In the genomic region with DNA sequence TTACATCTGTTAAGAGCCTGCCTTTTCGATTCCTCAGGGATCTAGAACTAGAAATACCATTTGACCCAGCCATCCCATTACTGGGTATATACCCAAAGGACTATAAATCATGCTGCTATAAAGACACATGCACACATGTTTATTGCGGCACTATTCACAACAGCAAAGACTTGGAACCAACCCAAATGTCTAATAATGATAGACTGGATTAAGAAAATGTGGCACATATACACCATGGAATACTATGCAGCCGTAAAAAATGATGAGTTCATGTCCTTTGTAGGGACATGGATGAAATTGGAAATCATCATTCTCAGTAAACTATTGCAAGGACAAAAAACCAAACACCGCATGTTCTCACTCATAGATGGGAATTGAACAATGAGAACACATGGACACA, we compare ENCODE assay signal across 9 cellular contexts. TPM values are rescaled to one million over a fixed set of nuclear protein-coding genes. Genes with fewer than 3 reads are reported as not detected.
DNase-seq lines count a peak whose midpoint lies in the region; ATAC-seq, FAIRE-seq and TF ChIP-seq lines count a peak whose summit lies in the region.
"Not testable (repeated sequence)": the region's sequence is repeated elsewhere in the genome, so short reads cannot be mapped to it uniquely, and the experiment has no call there.
"Had no signal": no experiment of that assay in that cellular context is flagged by ENCODE, and none has a peak within 500 bp of the region (broad histone marks: within the 10 kb centered on the region; RNA-seq: fewer than 3 reads in every experiment).

No MANE protein-coding gene starts in this region.

- not testable (repeated sequence) for ATAC-seq in CD4-positive, CD25-positive, alpha-beta regulatory T cell (ENCODE audit: low read depth in 2 of 2)

- FAIRE-seq in astrocyte (lab: Jason Lieb, UNC), result not testable (repeated sequence)

- not testable (repeated sequence) for H3K9me3 Mint-ChIP-seq in CD4-positive, CD25-positive, alpha-beta regulatory T cell; T-helper 1 cell treated with Interleukin-12 subunit alpha and Interleukin-12 subunit beta and Interleukin-4 antibody, amounts not matched to agents 30 μg/mL and 1 μg/mL, for 36 hours; activated T-cell treated with anti-CD3 and anti-CD28 coated beads, Interleukin-2, amount 50 U/mL, for 24 hours; astrocyte (ENCODE audit: unreplicated experiment); glutamatergic neuron (ENCODE audit: unreplicated experiment); nephron progenitor cell; type B pancreatic cell

- CTCF ChIA-PET in HEK293 (lab: Yijun Ruan, JAX), result not testable (repeated sequence)

- not testable (repeated sequence) for H4K20me1 ChIP-seq in astrocyte (ENCODE audit: insufficient read depth, low read length)

- not testable (repeated sequence) for H3K27ac ChIP-seq in CD4-positive, CD25-positive, alpha-beta regulatory T cell (ENCODE audit: insufficient read depth, low read length, poor library complexity, severe bottlenecking); HEK293 (ENCODE audit: extremely low read depth, low read depth, low read length); astrocyte (ENCODE audit: low read depth, low read length)

- DNase-seq in CD4-positive, CD25-positive, alpha-beta regulatory T cell; activated T-cell treated with anti-CD3 and anti-CD28 coated beads, Interleukin-2, amount 50 U/mL, for 24 hours; astrocyte (ENCODE audit: low read depth); glutamatergic neuron; nephron progenitor cell; type B pancreatic cell (ENCODE audit: extremely low spot score, unreplicated experiment): not testable (repeated sequence)

- H3K4me3 ChIP-seq in CD4-positive, CD25-positive, alpha-beta regulatory T cell (ENCODE audit: low read depth, low read length); HEK293 (ENCODE audit: low read depth, low read length); astrocyte (ENCODE audit: insufficient read depth, low read depth, low read length): not testable (repeated sequence)

- peak overlapping the region; percentile 94 to 98 (median 96) for H3K4me3 Mint-ChIP-seq in CD4-positive, CD25-positive, alpha-beta regulatory T cell
- H3K4me3 Mint-ChIP-seq in T-helper 1 cell treated with Interleukin-12 subunit alpha and Interleukin-12 subunit beta and Interleukin-4 antibody, amounts not matched to agents 30 μg/mL and 1 μg/mL, for 36 hours, result peak overlapping the region; percentile 75
- peak overlapping the region; percentile 93 for H3K4me3 Mint-ChIP-seq in activated T-cell treated with anti-CD3 and anti-CD28 coated beads, Interleukin-2, amount 50 U/mL, for 24 hours
- H3K4me3 Mint-ChIP-seq in astrocyte (ENCODE audit: unreplicated experiment) (peak overlapping the region; percentile 75), glutamatergic neuron (ENCODE audit: unreplicated experiment) (peak overlapping the region; percentile 49), nephron progenitor cell (peak overlapping the region; percentile 94), type B pancreatic cell (peak overlapping the region; percentile 97)

- peaks cover 25% of the 10 kb centered on the region for H3K36me3 ChIP-seq in CD4-positive, CD25-positive, alpha-beta regulatory T cell (ENCODE audit: control insufficient read depth, insufficient read depth, low read length)
- peaks cover 5 to 45% of the 10 kb centered on the region in 2 experiments; a peak in 2 of 3 replicates for H3K36me3 ChIP-seq in HEK293 (ENCODE audit: control insufficient read depth in 2 of 2, insufficient read depth in 1 of 2, low read length in 2 of 2)
- not testable (repeated sequence) for H3K36me3 ChIP-seq in astrocyte (ENCODE audit: insufficient read depth, low read length)

- peaks cover 17% of the 10 kb centered on the region for H3K79me2 ChIP-seq in astrocyte (ENCODE audit: insufficient read depth, low read length)

- peaks cover 10% of the 10 kb centered on the region for H3K36me3 Mint-ChIP-seq in CD4-positive, CD25-positive, alpha-beta regulatory T cell
- peaks cover 22% of the 10 kb centered on the region for H3K36me3 Mint-ChIP-seq in T-helper 1 cell treated with Interleukin-12 subunit alpha and Interleukin-12 subunit beta and Interleukin-4 antibody, amounts not matched to agents 30 μg/mL and 1 μg/mL, for 36 hours (ENCODE audit: low read depth)
- H3K36me3 Mint-ChIP-seq in activated T-cell treated with anti-CD3 and anti-CD28 coated beads, Interleukin-2, amount 50 U/mL, for 24 hours (ENCODE audit: low read depth), result peaks cover 68% of the 10 kb centered on the region
- not testable (repeated sequence) for H3K36me3 Mint-ChIP-seq in astrocyte (ENCODE audit: low read depth, unreplicated experiment); glutamatergic neuron (ENCODE audit: unreplicated experiment); type B pancreatic cell
- H3K36me3 Mint-ChIP-seq in nephron progenitor cell (ENCODE audit: low read depth), result peaks cover 36% of the 10 kb centered on the region

- not testable (repeated sequence) for H3K9me3 ChIP-seq in CD4-positive, CD25-positive, alpha-beta regulatory T cell (ENCODE audit: control insufficient read depth in 2 of 2, low read length in 2 of 2); HEK293 (ENCODE audit: control insufficient read depth, insufficient read depth, low read depth, low read length); astrocyte (ENCODE audit: insufficient read depth, low read depth, low read length)

- POLR2A ChIA-PET in HEK293 (lab: Yijun Ruan, JAX), result not testable (repeated sequence)

- H3K4me1 Mint-ChIP-seq in CD4-positive, CD25-positive, alpha-beta regulatory T cell, result peaks cover 16 to 49% (median 36%) of the 10 kb centered on the region in 4 donors
- H3K4me1 Mint-ChIP-seq in T-helper 1 cell treated with Interleukin-12 subunit alpha and Interleukin-12 subunit beta and Interleukin-4 antibody, amounts not matched to agents 30 μg/mL and 1 μg/mL, for 36 hours (ENCODE audit: low read depth), result peaks cover 26% of the 10 kb centered on the region
- H3K4me1 Mint-ChIP-seq in activated T-cell treated with anti-CD3 and anti-CD28 coated beads, Interleukin-2, amount 50 U/mL, for 24 hours (ENCODE audit: low read depth), result peaks cover 62% of the 10 kb centered on the region
- H3K4me1 Mint-ChIP-seq in astrocyte (ENCODE audit: low read depth, unreplicated experiment) (peaks cover 15% of the 10 kb centered on the region), nephron progenitor cell (peaks cover 32% of the 10 kb centered on the region), type B pancreatic cell (ENCODE audit: unreplicated experiment) (peaks cover 26% of the 10 kb centered on the region)
- H3K4me1 Mint-ChIP-seq in glutamatergic neuron (ENCODE audit: low read depth, unreplicated experiment), result not testable (repeated sequence)

- not testable (repeated sequence) for H3K27me3 ChIP-seq in CD4-positive, CD25-positive, alpha-beta regulatory T cell (ENCODE audit: control insufficient read depth, insufficient read depth, low read length); astrocyte (ENCODE audit: insufficient read depth, low read length)

- not testable (repeated sequence) for H3K4me2 ChIP-seq in astrocyte (ENCODE audit: low read length)

- H3K4me1 ChIP-seq in CD4-positive, CD25-positive, alpha-beta regulatory T cell (ENCODE audit: control insufficient read depth, insufficient read depth, low read length, poor library complexity, severe bottlenecking), result peaks cover 24% of the 10 kb centered on the region
- H3K4me1 ChIP-seq in HEK293 (ENCODE audit: control insufficient read depth, insufficient read depth, low read length), result not testable (repeated sequence)
- H3K4me1 ChIP-seq in astrocyte (ENCODE audit: insufficient read depth, low read length), result peaks cover 20% of the 10 kb centered on the region

- not testable (repeated sequence) for H3K27me3 Mint-ChIP-seq in CD4-positive, CD25-positive, alpha-beta regulatory T cell; T-helper 1 cell treated with Interleukin-12 subunit alpha and Interleukin-12 subunit beta and Interleukin-4 antibody, amounts not matched to agents 30 μg/mL and 1 μg/mL, for 36 hours (ENCODE audit: low read depth); activated T-cell treated with anti-CD3 and anti-CD28 coated beads, Interleukin-2, amount 50 U/mL, for 24 hours; astrocyte (ENCODE audit: low read depth, unreplicated experiment); glutamatergic neuron (ENCODE audit: unreplicated experiment); nephron progenitor cell (ENCODE audit: low read depth, poor library complexity); type B pancreatic cell

- not testable (repeated sequence) for H3K9ac ChIP-seq in astrocyte (ENCODE audit: low read length)

- H3K27ac Mint-ChIP-seq in CD4-positive, CD25-positive, alpha-beta regulatory T cell, result peak overlapping the region in 1 of 3 donors; percentile 48
- H3K27ac Mint-ChIP-seq in T-helper 1 cell treated with Interleukin-12 subunit alpha and Interleukin-12 subunit beta and Interleukin-4 antibody, amounts not matched to agents 30 μg/mL and 1 μg/mL, for 36 hours, result peak overlapping the region; percentile 70
- peak overlapping the region; percentile 75 for H3K27ac Mint-ChIP-seq in activated T-cell treated with anti-CD3 and anti-CD28 coated beads, Interleukin-2, amount 50 U/mL, for 24 hours
- H3K27ac Mint-ChIP-seq in astrocyte (ENCODE audit: unreplicated experiment); glutamatergic neuron (ENCODE audit: unreplicated experiment); nephron progenitor cell: not testable (repeated sequence)
- H3K27ac Mint-ChIP-seq in type B pancreatic cell, result peak overlapping the region; percentile 53

- H2AFZ ChIP-seq in astrocyte (ENCODE audit: low read depth, low read length), result not testable (repeated sequence)

- not testable (repeated sequence) for TF ChIP-seq CTCF in HEK293 (tag by site-specific recombination; IDR thresholded peaks at IDR 0.05); astrocyte (IDR thresholded peaks at IDR 0.05; ENCODE audit: insufficient read depth, low read depth, low read length); glutamatergic neuron (IDR thresholded peaks at IDR 0.05; ENCODE audit: partially characterized antibody, unreplicated experiment); nephron progenitor cell (IDR thresholded peaks at IDR 0.05); type B pancreatic cell (conservative IDR thresholded peaks at IDR 0.05)

RNA-seq across cellular contexts. Expression of a gene that starts 1.8 kb away (rescaled TPM):
- 14.2 TPM for total RNA-seq in CD4-positive, CD25-positive, alpha-beta regulatory T cell
- polyA plus RNA-seq in CD4-positive, CD25-positive, alpha-beta regulatory T cell, result 10 to 100 TPM; 50.4 to 71.8 (median 64.5) TPM
- total RNA-seq in astrocyte (19.9 and 20.7 TPM in 2 replicates), glutamatergic neuron (ENCODE audit: unreplicated experiment) (24.7 TPM), type B pancreatic cell (ENCODE audit: low replicate concordance) (31.2 and 32.2 TPM in 2 replicates)

RNA-seq across cellular contexts. Expression of a gene that starts 7.0 kb away (rescaled TPM):
- total RNA-seq in CD4-positive, CD25-positive, alpha-beta regulatory T cell, result 143 TPM
- 100 to 1,000 TPM; 143 to 176 (median 154) TPM for polyA plus RNA-seq in CD4-positive, CD25-positive, alpha-beta regulatory T cell
- total RNA-seq in astrocyte, result 157 and 177 TPM in 2 replicates
- total RNA-seq in glutamatergic neuron (ENCODE audit: unreplicated experiment), result 206 TPM
- total RNA-seq in type B pancreatic cell (ENCODE audit: low replicate concordance), result 118 and 160 TPM in 2 replicates

RNA-seq across cellular contexts. Expression of a gene that starts 10.4 kb away (rescaled TPM):
- total RNA-seq in CD4-positive, CD25-positive, alpha-beta regulatory T cell, result 1.1 TPM
- under 1 TPM in 2 of 4 donors, not detected in 2; 0.21 to 0.23 TPM for polyA plus RNA-seq in CD4-positive, CD25-positive, alpha-beta regulatory T cell
- 0.65 and 1.0 TPM in 2 replicates for total RNA-seq in astrocyte
- total RNA-seq in glutamatergic neuron (ENCODE audit: unreplicated experiment), result 1.1 TPM
- 0.81 and 2.7 TPM in 2 replicates for total RNA-seq in type B pancreatic cell (ENCODE audit: low replicate concordance)

RNA-seq across cellular contexts. Expression of a gene that starts 34.6 kb away (rescaled TPM):
- 0.17 TPM for total RNA-seq in CD4-positive, CD25-positive, alpha-beta regulatory T cell
- under 1 TPM; 0.24 to 0.45 (median 0.29) TPM for polyA plus RNA-seq in CD4-positive, CD25-positive, alpha-beta regulatory T cell
- total RNA-seq in astrocyte, result 0.07 and 0.16 TPM in 2 replicates
- total RNA-seq in glutamatergic neuron (ENCODE audit: unreplicated experiment), result 2.1 TPM
- total RNA-seq in type B pancreatic cell (ENCODE audit: low replicate concordance), result 0.12 and 0.56 TPM in 2 replicates
- polyA plus RNA-seq: HepG2 had no signal

RNA-seq across cellular contexts. Expression of a gene that starts 37.5 kb away (rescaled TPM):
- total RNA-seq in CD4-positive, CD25-positive, alpha-beta regulatory T cell, result 36.2 TPM
- 10 to 100 TPM; 21.7 to 26.9 (median 25.9) TPM for polyA plus RNA-seq in CD4-positive, CD25-positive, alpha-beta regulatory T cell
- 35.4 and 37.2 TPM in 2 replicates for total RNA-seq in astrocyte
- total RNA-seq in glutamatergic neuron (ENCODE audit: unreplicated experiment), result 20.3 TPM
- total RNA-seq in type B pancreatic cell (ENCODE audit: low replicate concordance), result 2.4 and 24.2 TPM in 2 replicates
